Comparison of ENCODE assay signal across 16 cellular contexts in genomic region chr4:134777626-134778025, GRCh38.
DNase-seq lines count a peak whose midpoint lies in the region; TF ChIP-seq lines count a peak whose summit lies in the region.
"Had no signal": no experiment of that assay in that cellular context is flagged by ENCODE, and none has a peak within 500 bp of the region (broad histone marks: within the 10 kb centered on the region; RNA-seq: fewer than 3 reads in every experiment).

No MANE protein-coding gene starts in this region.

- WGBS in stomach, 5 donors: 12 to 22% (median 18%) methylated on average over 2 of the region's 2 CpGs

- H3K27me3 Mint-ChIP-seq in nephron (ENCODE audit: low read depth): no peaks in the 10 kb centered on the region
- no peaks in the 10 kb centered on the region for H3K27me3 Mint-ChIP-seq in activated CD4-positive, alpha-beta memory T cell treated with anti-CD3 and anti-CD28 coated beads for 36 hours
- H3K27me3 Mint-ChIP-seq: activated CD4-positive, alpha-beta T cell treated with anti-CD3 and anti-CD28 coated beads, Interleukin-2, amount 10 ng/mL, durations not matched to agents 7 days and 5 days; dendritic cell treated with granulocyte-macrophage colony-stimulating factor and Interleukin-4, amounts not matched to agents 40 ng/mL and 50 ng/mL, for 4 days had no signal

- H3K27ac Mint-ChIP-seq in nephron: no peak overlapping the region
- no peak overlapping the region for H3K27ac Mint-ChIP-seq in activated CD4-positive, alpha-beta memory T cell treated with anti-CD3 and anti-CD28 coated beads for 36 hours
- H3K27ac Mint-ChIP-seq: activated CD4-positive, alpha-beta T cell treated with anti-CD3 and anti-CD28 coated beads, Interleukin-2, amount 10 ng/mL, durations not matched to agents 7 days and 5 days; dendritic cell treated with granulocyte-macrophage colony-stimulating factor and Interleukin-4, amounts not matched to agents 40 ng/mL and 50 ng/mL, for 4 days had no signal

- no peaks in the 10 kb centered on the region for H3K4me1 ChIP-seq in stomach
- H3K4me1 ChIP-seq: gastroesophageal sphincter, prostate gland, SJSA1, tibial nerve had no signal

- TF ChIP-seq CTCF in GM13977 (IDR thresholded peaks at IDR 0.05; ENCODE audit: extremely low read depth, insufficient read depth, missing control alignments) (peak; percentile 18), astrocyte of the cerebellum (IDR thresholded peaks at IDR 0.05; ENCODE audit: low read depth, low read length, missing control alignments) (peak; percentile 15), nephron (IDR thresholded peaks at IDR 0.05; ENCODE audit: unreplicated experiment in 3 of 3) (peak; percentile 35 to 46 (median 43)), stomach (IDR thresholded peaks at IDR 0.05) (no peak)

- H3K4me1 Mint-ChIP-seq in nephron: no peaks in the 10 kb centered on the region
- no peaks in the 10 kb centered on the region for H3K4me1 Mint-ChIP-seq in activated CD4-positive, alpha-beta memory T cell treated with anti-CD3 and anti-CD28 coated beads for 36 hours (ENCODE audit: low read depth)
- H3K4me1 Mint-ChIP-seq: activated CD4-positive, alpha-beta T cell treated with anti-CD3 and anti-CD28 coated beads, Interleukin-2, amount 10 ng/mL, durations not matched to agents 7 days and 5 days had no signal

- POLR2A ChIA-PET in activated CD4-positive, alpha-beta memory T cell treated with anti-CD3 and anti-CD28 coated beads for 36 hours (lab: Charles Lee): no interaction called here

- no peaks in the 10 kb centered on the region for H3K27me3 ChIP-seq in stomach
- H3K27me3 ChIP-seq: gastroesophageal sphincter, SJSA1, tibial nerve had no signal

- peaks cover 9% of the 10 kb centered on the region for H3K9me3 Mint-ChIP-seq in nephron
- peaks cover 11% of the 10 kb centered on the region for H3K9me3 Mint-ChIP-seq in activated CD4-positive, alpha-beta memory T cell treated with anti-CD3 and anti-CD28 coated beads for 36 hours
- H3K9me3 Mint-ChIP-seq: activated CD4-positive, alpha-beta T cell treated with anti-CD3 and anti-CD28 coated beads, Interleukin-2, amount 10 ng/mL, durations not matched to agents 7 days and 5 days had no signal

- H3K27ac ChIP-seq in stomach: no peak overlapping the region
- H3K27ac ChIP-seq: gastroesophageal sphincter, prostate gland, SJSA1, tibial nerve had no signal

- H3K4me3 ChIP-seq in astrocyte of the cerebellum (ENCODE audit: low read depth, low read length): no peak overlapping the region
- no peak overlapping the region for H3K4me3 ChIP-seq in stomach
- H3K4me3 ChIP-seq: gastroesophageal sphincter, prostate gland, SJSA1, tibial nerve had no signal

- intact Hi-C loops in stomach (cut with DNase I; ENCODE audit: low total_unique reads): no loop called here
- intact Hi-C loops in activated CD4-positive, alpha-beta memory T cell treated with anti-CD3 and anti-CD28 coated beads for 36 hours (cut with micrococcal nuclease): no loop called here

- H3K9me3 ChIP-seq in stomach: no peaks in the 10 kb centered on the region
- H3K9me3 ChIP-seq: gastroesophageal sphincter, prostate gland, SJSA1 had no signal

- no peak for TF ChIP-seq POLR2A in stomach (IDR thresholded peaks at IDR 0.05)

- no peak for TF ChIP-seq EP300 in stomach (IDR thresholded peaks at IDR 0.05)

- in situ Hi-C loops in GM13977 (cut with MboI; ENCODE audit: low pct_unique_long_range_greater_than_20kb, low sequenced_read_pairs, unreplicated experiment) (no loop called here), astrocyte of the cerebellum (cut with HindIII; ENCODE audit: low sequenced_read_pairs) (no loop called here)

- CTCF ChIA-PET in activated CD4-positive, alpha-beta memory T cell treated with anti-CD3 and anti-CD28 coated beads for 36 hours (lab: Charles Lee): no interaction called here

- H3K36me3 Mint-ChIP-seq in nephron (ENCODE audit: low read depth): no peaks in the 10 kb centered on the region
- H3K36me3 Mint-ChIP-seq in activated CD4-positive, alpha-beta memory T cell treated with anti-CD3 and anti-CD28 coated beads for 36 hours: no peaks in the 10 kb centered on the region

- no peaks in the 10 kb centered on the region for H3K36me3 ChIP-seq in stomach
- H3K36me3 ChIP-seq: gastroesophageal sphincter, prostate gland, SJSA1, tibial nerve had no signal

- no peak overlapping the region for H3K4me3 Mint-ChIP-seq in nephron
- H3K4me3 Mint-ChIP-seq in activated CD4-positive, alpha-beta memory T cell treated with anti-CD3 and anti-CD28 coated beads for 36 hours: no peak overlapping the region
- H3K4me3 Mint-ChIP-seq: activated CD4-positive, alpha-beta T cell treated with anti-CD3 and anti-CD28 coated beads, Interleukin-2, amount 10 ng/mL, durations not matched to agents 7 days and 5 days; dendritic cell treated with granulocyte-macrophage colony-stimulating factor and Interleukin-4, amounts not matched to agents 40 ng/mL and 50 ng/mL, for 4 days had no signal

- DNase-seq in GM13977 (ENCODE audit: low spot score) (no peak), NCI-H1105 (lab: John Stamatoyannopoulos, UW) (peak; percentile 60), astrocyte of the cerebellum (ENCODE audit: low read depth) (no peak), stomach (no peak), DMS79 treated with DMSO at 0.1 percent for 48 hours (lab: John Stamatoyannopoulos, UW) (no peak), mesenteric fat pad (ENCODE audit: low spot score) (no peak)
- DNase-seq in activated CD4-positive, alpha-beta memory T cell treated with anti-CD3 and anti-CD28 coated beads for 36 hours: no peak
- DNase-seq: activated CD4-positive, alpha-beta T cell treated with anti-CD3 and anti-CD28 coated beads, Interleukin-2, amount 10 ng/mL, durations not matched to agents 7 days and 5 days; mammary epithelial cell; NCI-H187 had no signal

Comparison
In these comparisons a context has a peak if more than half of its experiments do, and no peak if none do; other contexts are left out.
1. CTCF ChIP-seq: peak in GM13977 (single experiment), astrocyte of the cerebellum (single experiment) and nephron (3 of 3); none in stomach (0 of 7).